Comparison of ENCODE assay signal across 15 cellular contexts in the genomic region with DNA sequence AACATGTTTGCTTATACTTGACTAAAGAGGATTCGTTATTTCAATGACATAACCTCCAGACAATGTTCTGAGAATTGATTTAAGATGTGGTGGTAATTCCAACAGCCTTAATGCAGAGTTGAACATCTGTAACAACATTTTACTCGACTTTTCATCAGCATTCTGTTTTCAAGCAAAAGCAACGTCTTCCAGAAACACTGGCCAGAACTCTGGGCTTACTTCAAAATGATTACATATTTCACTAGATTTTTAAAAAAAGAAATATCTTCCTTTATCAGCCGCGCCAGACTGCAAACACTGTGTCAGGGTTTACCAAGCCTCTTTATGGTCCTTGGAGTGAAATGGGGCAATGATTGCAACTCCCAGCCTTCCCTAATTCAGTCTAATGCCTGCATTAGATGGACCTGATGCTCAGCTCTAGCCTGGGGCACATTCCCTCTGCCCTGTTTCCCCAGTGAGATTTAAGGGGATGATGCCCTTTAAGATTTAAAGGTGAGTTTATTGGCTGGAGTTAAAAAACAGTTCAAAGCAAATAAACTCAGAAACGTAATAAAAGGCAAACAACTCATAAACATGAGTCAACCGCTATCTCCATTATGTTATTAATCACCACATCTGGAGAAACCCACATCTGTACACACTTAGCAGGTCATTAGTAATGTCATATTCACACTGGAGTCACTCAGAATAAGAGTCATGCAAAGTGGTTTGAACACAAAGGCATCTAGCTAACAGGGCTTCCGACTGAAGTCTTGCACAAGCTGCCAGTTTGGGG.
DNase-seq lines count a peak whose midpoint lies in the region; ATAC-seq and TF ChIP-seq lines count a peak whose summit lies in the region.
"Had no signal": no experiment of that assay in that cellular context is flagged by ENCODE, and none has a peak within 500 bp of the region (broad histone marks: within the 10 kb centered on the region; RNA-seq: fewer than 3 reads in every experiment).

No MANE protein-coding gene starts in this region.

- DNase-seq in GM23248: peak; percentile 90
- peak; percentile 73 to 90 for DNase-seq in foreskin fibroblast
- DNase-seq in uterus: peak; percentile 27 to 51
- DNase-seq in HPDE6-E6E7 (ENCODE audit: extremely low spot score): no peak
- DNase-seq in stomach: no peak
- DNase-seq: activated naive CD4-positive, alpha-beta T cell; CD4-positive, CD25-positive, alpha-beta regulatory T cell; mammary epithelial cell; NCI-H1694 treated with DMSO at 0.1 percent for 48 hours; stimulated activated naive CD4-positive, alpha-beta T cell had no signal

- peaks cover 32% of the 10 kb centered on the region for H3F3A ChIP-seq in GM23248 (ENCODE audit: insufficient read depth)

- TF ChIP-seq POLR2A in uterus (IDR thresholded peaks at IDR 0.05): no peak
- no peak for TF ChIP-seq POLR2A in stomach (IDR thresholded peaks at IDR 0.05)

- no peaks in the 10 kb centered on the region for H3K9me2 ChIP-seq in GM23248 (ENCODE audit: insufficient read depth)

- H3K27me3 ChIP-seq in GM23248 (replicated peaks; ENCODE audit: insufficient read depth) (no peaks in the 10 kb centered on the region), uterus (no peaks in the 10 kb centered on the region), stomach (no peaks in the 10 kb centered on the region)
- H3K27me3 ChIP-seq: breast epithelium, gastroesophageal sphincter had no signal

- H3K36me3 ChIP-seq in GM23248 (ENCODE audit: low read depth) (no peaks in the 10 kb centered on the region), uterus (no peaks in the 10 kb centered on the region), stomach (peaks cover 0 to 4% (median 0%) of the 10 kb centered on the region in 4 donors)
- H3K36me3 ChIP-seq: breast epithelium had no signal

- TF ChIP-seq EP300 in stomach (IDR thresholded peaks at IDR 0.05): no peak

- no peak overlapping the region for H3K9ac ChIP-seq in GM23248

- WGBS in GM23248 (ENCODE audit: low coverage in 1 of 2, low lambda C conversion rate in 2 of 2, missing lambda C conversion rate in 2 of 2), 2 experiments: 4% methylated on average over 8 of the region's 8 CpGs
- 37 to 53% (median 48%) methylated on average over 8 of the region's 8 CpGs for whole genome bisulfite sequencing in stomach, 5 donors

- H3K79me2 ChIP-seq in GM23248 (ENCODE audit: insufficient read depth): no peaks in the 10 kb centered on the region

- ATAC-seq in SK-N-SH treated with all-trans-retinoic acid at 6 μM for 48 hours (no peak), HG02852 (IDR thresholded peaks at IDR 0.05; ENCODE audit: unreplicated experiment) (no peak)
- ATAC-seq: gastroesophageal sphincter had no signal

- no peak overlapping the region for H2AFZ ChIP-seq in GM23248

- no peaks in the 10 kb centered on the region for H4K20me1 ChIP-seq in GM23248 (ENCODE audit: insufficient read depth)

- H3K9me3 ChIP-seq in GM23248 (ENCODE audit: low read depth) (no peaks in the 10 kb centered on the region), uterus (no peaks in the 10 kb centered on the region), stomach (no peaks in the 10 kb centered on the region)
- H3K9me3 ChIP-seq: breast epithelium, gastroesophageal sphincter had no signal

- H3K4me3 ChIP-seq in GM23248: peak overlapping the region; percentile 52
- H3K4me3 ChIP-seq in foreskin fibroblast (ENCODE audit: low read depth in 1 of 2, low read length in 2 of 2): no peak overlapping the region
- H3K4me3 ChIP-seq in uterus: no peak overlapping the region
- H3K4me3 ChIP-seq in stomach: no peak overlapping the region
- H3K4me3 ChIP-seq: breast epithelium, gastroesophageal sphincter, skin epidermis had no signal

- H3K4me2 ChIP-seq in GM23248 (ENCODE audit: unreplicated experiment): peak overlapping the region; percentile 71

- in situ Hi-C loops in GM23248 (cut with MboI): no loop called here

- H3K27ac ChIP-seq in GM23248 (peak overlapping the region; percentile 58), uterus (peak overlapping the region; percentile 59 to 63), stomach (peak overlapping the region in 1 of 5 donors; percentile 3)
- H3K27ac ChIP-seq: breast epithelium, gastroesophageal sphincter had no signal

- no peak for TF ChIP-seq CTCF in foreskin fibroblast (IDR thresholded peaks at IDR 0.05; ENCODE audit: low read depth, low read length)
- no peak for TF ChIP-seq CTCF in uterus (IDR thresholded peaks at IDR 0.05)
- no peak for TF ChIP-seq CTCF in stomach (IDR thresholded peaks at IDR 0.05)

- intact Hi-C loops in uterus (cut with DNase I; ENCODE audit: low total_unique reads): no loop called here
- intact Hi-C loops in stomach (cut with DNase I; ENCODE audit: low total_unique reads): no loop called here

- peaks cover 31% of the 10 kb centered on the region for H3K4me1 ChIP-seq in GM23248 (ENCODE audit: insufficient read depth)
- H3K4me1 ChIP-seq in uterus: peaks cover 0 to 11% of the 10 kb centered on the region in 2 donors
- peaks cover 0 to 13% (median 2%) of the 10 kb centered on the region in 4 donors for H3K4me1 ChIP-seq in stomach
- H3K4me1 ChIP-seq: breast epithelium, gastroesophageal sphincter had no signal

TF ChIP-seq in SK-N-SH treated with all-trans-retinoic acid at 6 μM for 48 hours, 23 proteins besides CTCF, POLR2A, EP300 and RAD21:
- TF ChIP-seq ZFP30 (CRISPR knock-in tag; IDR thresholded peaks at IDR 0.05) (no peak), TCF4 (CRISPR knock-in tag; IDR thresholded peaks at IDR 0.05; ENCODE audit: borderline replicate concordance) (peak; percentile 76)
- TF ChIP-seq, protein P1, sequence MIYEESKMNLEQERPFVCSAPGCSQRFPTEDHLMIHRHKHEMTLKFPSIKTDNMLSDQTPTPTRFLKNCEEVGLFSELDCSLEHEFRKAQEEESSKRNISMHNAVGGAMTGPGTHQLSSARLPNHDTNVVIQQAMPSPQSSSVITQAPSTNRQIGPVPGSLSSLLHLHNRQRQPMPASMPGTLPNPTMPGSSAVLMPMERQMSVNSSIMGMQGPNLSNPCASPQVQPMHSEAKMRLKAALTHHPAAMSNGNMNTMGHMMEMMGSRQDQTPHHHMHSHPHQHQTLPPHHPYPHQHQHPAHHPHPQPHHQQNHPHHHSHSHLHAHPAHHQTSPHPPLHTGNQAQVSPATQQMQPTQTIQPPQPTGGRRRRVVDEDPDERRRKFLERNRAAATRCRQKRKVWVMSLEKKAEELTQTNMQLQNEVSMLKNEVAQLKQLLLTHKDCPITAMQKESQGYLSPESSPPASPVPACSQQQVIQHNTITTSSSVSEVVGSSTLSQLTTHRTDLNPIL (CRISPR knock-in tag; IDR thresholded peaks at IDR 0.05; ENCODE audit: low read depth): no peak
TF ChIP-seq in SK-N-SH treated with all-trans-retinoic acid at 6 μM for 48 hours: peak in this region for 1.

Comparison
In these comparisons a context has a peak if more than half of its experiments do, and no peak if none do; other contexts are left out.
1. DNase-seq: peak in GM23248 (single experiment), foreskin fibroblast (2 of 2) and uterus (2 of 2); none in HPDE6-E6E7 (single experiment) and stomach (single experiment).